In the genomic region with DNA sequence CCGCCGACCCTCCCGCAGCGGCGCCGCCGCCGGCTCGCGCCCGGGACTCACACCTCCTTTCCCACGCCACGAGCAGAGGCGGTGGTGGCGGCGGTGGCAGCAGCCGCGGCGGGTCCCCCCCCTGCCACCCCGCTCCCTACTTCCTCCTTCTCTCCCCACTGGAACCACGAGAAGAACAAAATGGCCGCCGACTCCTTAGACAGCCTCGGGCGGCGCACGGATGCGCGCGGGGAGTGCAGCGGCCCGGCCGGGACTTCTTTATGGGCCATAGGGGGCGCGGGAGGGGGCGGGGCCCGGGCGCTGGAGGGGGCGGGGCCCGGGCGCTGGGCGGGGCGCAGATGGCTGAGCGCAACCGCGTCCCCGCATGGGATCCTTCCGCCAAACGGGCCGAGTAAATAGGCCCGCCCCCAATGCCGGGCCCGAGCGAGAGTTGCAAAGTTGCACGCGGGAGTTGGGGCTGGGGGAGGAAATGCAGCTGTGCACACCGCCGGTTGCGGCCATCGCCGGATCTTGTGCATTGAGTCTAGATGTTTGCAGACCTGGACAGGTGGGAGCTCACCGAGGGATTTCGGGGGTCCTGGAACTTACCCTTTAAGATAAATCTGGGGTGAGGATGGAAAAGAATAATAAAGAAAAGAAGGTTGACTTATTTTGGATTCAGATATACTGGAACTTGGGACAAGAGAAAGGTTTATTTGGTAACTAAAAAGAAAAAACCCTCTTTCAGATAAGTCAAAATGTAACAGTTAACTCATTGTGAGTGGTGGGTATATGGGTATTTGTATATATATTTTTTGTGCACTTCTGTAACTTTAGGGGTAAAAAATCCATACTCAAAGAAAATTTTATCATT, we compare ENCODE assay signal across 8 cellular contexts. TPM values are rescaled to one million over a fixed set of nuclear protein-coding genes. Genes with fewer than 3 reads are reported as not detected.
A peak's percentile ranks its signal among the peaks of the same experiment; 100 is the strongest.
DNase-seq lines count a peak whose midpoint lies in the region; ATAC-seq and TF ChIP-seq lines count a peak whose summit lies in the region.

Gene PPP1CC, minus strand, starts transcription at position 174 of the 853 bp plus-strand sequence. CDS start 184 bp downstream, outside the sequence.

- peak within 1 kb of the TSS; percentile 95 for H2AFZ ChIP-seq in SU-DHL-6 (ENCODE audit: low read depth, low read length, severe bottlenecking)

- H3K4me3 ChIP-seq in GM08714 (ENCODE audit: low read length) (peak within 1 kb of the TSS; percentile 93), SU-DHL-6 (ENCODE audit: insufficient read depth, low read length, poor library complexity, severe bottlenecking) (peak within 1 kb of the TSS; percentile 92), ovary (peak within 1 kb of the TSS; percentile 97), thymus (ENCODE audit: low read length) (peak within 1 kb of the TSS; percentile 98)

- peak within 1 kb of the TSS; percentile 96 for H3K4me3 Mint-ChIP-seq in activated naive CD8-positive, alpha-beta T cell treated with anti-CD3 and anti-CD28 coated beads, Interleukin-2, amount 10 ng/mL, durations not matched to agents 7 days and 5 days

- H3K36me3 ChIP-seq in SU-DHL-6 (ENCODE audit: low read length), result no peaks in the 10 kb centered on the region
- no peaks in the 10 kb centered on the region for H3K36me3 ChIP-seq in ovary
- H3K36me3 ChIP-seq in thymus (ENCODE audit: control insufficient read depth, insufficient read depth), result no peaks in the 10 kb centered on the region

- H3K9me2 ChIP-seq in SU-DHL-6 (replicated peaks; ENCODE audit: insufficient read depth, low read length), result no peaks in the 10 kb centered on the region

- ATAC-seq in HG02678 (IDR thresholded peaks at IDR 0.05; ENCODE audit: unreplicated experiment) (peak; percentile 81), Right ventricle myocardium inferior (peak; percentile 97)
- peak; percentile 92 for ATAC-seq in activated naive CD8-positive, alpha-beta T cell treated with anti-CD3 and anti-CD28 coated beads, Interleukin-2, amount 10 ng/mL, durations not matched to agents 7 days and 5 days (ENCODE audit: low read depth)

- DNase-seq in NCI-H1417 (lab: John Stamatoyannopoulos, UW) (peak; percentile 95 to 98 (median 97)), Right ventricle myocardium inferior (ENCODE audit: missing footprints) (peak; percentile 98), ovary (peak; percentile 92 to 95 (median 93))
- peak; percentile 92 for DNase-seq in activated naive CD8-positive, alpha-beta T cell treated with anti-CD3 and anti-CD28 coated beads, Interleukin-2, amount 10 ng/mL, durations not matched to agents 7 days and 5 days

- H3K27me3 ChIP-seq in SU-DHL-6 (ENCODE audit: low read length) (no peaks in the 10 kb centered on the region), ovary (no peaks in the 10 kb centered on the region), thymus (ENCODE audit: control insufficient read depth, insufficient read depth) (no peaks in the 10 kb centered on the region)

- H3K4me1 ChIP-seq in ovary (ENCODE audit: insufficient read depth) (peaks cover 15% of the 10 kb centered on the region), thymus (ENCODE audit: control insufficient read depth, insufficient read depth, low read length) (peaks cover 14% of the 10 kb centered on the region)

- H3K79me2 ChIP-seq in SU-DHL-6 (ENCODE audit: insufficient read depth, low read length), result peaks cover 47% of the 10 kb centered on the region

- H3K27me3 Mint-ChIP-seq in activated naive CD8-positive, alpha-beta T cell treated with anti-CD3 and anti-CD28 coated beads, Interleukin-2, amount 10 ng/mL, durations not matched to agents 7 days and 5 days, result no peaks in the 10 kb centered on the region

- H3K4me1 Mint-ChIP-seq in activated naive CD8-positive, alpha-beta T cell treated with anti-CD3 and anti-CD28 coated beads, Interleukin-2, amount 10 ng/mL, durations not matched to agents 7 days and 5 days, result peaks cover 32% of the 10 kb centered on the region

- H3K27ac ChIP-seq in SU-DHL-6 (ENCODE audit: low read depth, low read length) (peak within 1 kb of the TSS; percentile 59), ovary (peak within 1 kb of the TSS; percentile 74 to 83), thymus (ENCODE audit: low read depth) (peak within 1 kb of the TSS; percentile 88)

- peak; percentile 79 for TF ChIP-seq POLR2A in ovary (IDR thresholded peaks at IDR 0.05)

- peaks cover 9% of the 10 kb centered on the region for H3K36me3 Mint-ChIP-seq in activated naive CD8-positive, alpha-beta T cell treated with anti-CD3 and anti-CD28 coated beads, Interleukin-2, amount 10 ng/mL, durations not matched to agents 7 days and 5 days

- no peak for TF ChIP-seq EP300 in ovary (IDR thresholded peaks at IDR 0.05)

- H3K27ac Mint-ChIP-seq in activated naive CD8-positive, alpha-beta T cell treated with anti-CD3 and anti-CD28 coated beads, Interleukin-2, amount 10 ng/mL, durations not matched to agents 7 days and 5 days, result peak within 1 kb of the TSS; percentile 97

- H3K4me2 ChIP-seq in SU-DHL-6 (ENCODE audit: low read depth, low read length, poor library complexity, severe bottlenecking), result peak within 1 kb of the TSS; percentile 90

- 1% methylated on average over 52 to 63 of the region's 63 CpGs for WGBS in ovary, 3 donors
- WGBS in thymus, result under 1% methylated on average over 63 of the region's 63 CpGs

- H4K20me1 ChIP-seq in SU-DHL-6 (ENCODE audit: low read depth, low read length), result peaks cover 30% of the 10 kb centered on the region; the same call in 1 of the 2 replicates

- H3K9me3 ChIP-seq in SU-DHL-6 (ENCODE audit: insufficient read depth, low read length) (no peaks in the 10 kb centered on the region), ovary (no peaks in the 10 kb centered on the region), thymus (ENCODE audit: control insufficient read depth) (no peaks in the 10 kb centered on the region)

- peak within 1 kb of the TSS; percentile 86 for H3K9ac ChIP-seq in SU-DHL-6 (ENCODE audit: low read length)

- POLR2A ChIA-PET in activated naive CD8-positive, alpha-beta T cell treated with anti-CD3 and anti-CD28 coated beads, Interleukin-2, amount 10 ng/mL, durations not matched to agents 7 days and 5 days (lab: Charles Lee), result interaction anchor here (0.8 to 1.5 kb wide), 7 partner anchors 14 to 274 kb away, joined by 3 to 4 read pairs (median 3); partner anchors contain the start of genes FAM216A, RAD9B and VPS29

- no peak for TF ChIP-seq CTCF in SU-DHL-6 (IDR thresholded peaks at IDR 0.05; ENCODE audit: insufficient read depth, low read length, poor library complexity, severe bottlenecking)
- no peak for TF ChIP-seq CTCF in ovary (IDR thresholded peaks at IDR 0.05)

- H3K9me3 Mint-ChIP-seq in activated naive CD8-positive, alpha-beta T cell treated with anti-CD3 and anti-CD28 coated beads, Interleukin-2, amount 10 ng/mL, durations not matched to agents 7 days and 5 days, result no peaks in the 10 kb centered on the region

- peaks cover 13% of the 10 kb centered on the region for H3F3A ChIP-seq in SU-DHL-6 (ENCODE audit: insufficient read depth)

- intact Hi-C loops in Right ventricle myocardium inferior (cut with DNase I) (loop anchor here (5.0 kb wide), 3 partner anchors 84 to 144 kb away; no protein-coding TSS in a partner anchor), ovary (cut with DNase I) (no loop called here)

RNA-seq across cellular contexts. Expression of gene PPP1CC, which starts in this region (rescaled TPM):
- total RNA-seq in activated naive CD8-positive, alpha-beta T cell treated with anti-CD3 and anti-CD28 coated beads, Interleukin-2, amount 10 ng/mL, durations not matched to agents 7 days and 5 days, result 100 to 1,000 TPM; 156 to 160 TPM
- total RNA-seq in Right ventricle myocardium inferior (163 TPM), ovary (100 to 1,000 TPM; 102 to 143 (median 126) TPM)
- polyA plus RNA-seq in ovary (100 to 1,000 TPM in 1 of 2 donors, 10 to 100 TPM in 1; 94.4 to 158 TPM), thymus (103 TPM)

Comparison
In these comparisons a context has a peak if more than half of its experiments do, and no peak if none do; other contexts are left out.
1. Peak in every context shown above with its lines: DNase-seq, ATAC-seq, H3K4me3 ChIP-seq and H3K27ac ChIP-seq.